In the genomic region with DNA sequence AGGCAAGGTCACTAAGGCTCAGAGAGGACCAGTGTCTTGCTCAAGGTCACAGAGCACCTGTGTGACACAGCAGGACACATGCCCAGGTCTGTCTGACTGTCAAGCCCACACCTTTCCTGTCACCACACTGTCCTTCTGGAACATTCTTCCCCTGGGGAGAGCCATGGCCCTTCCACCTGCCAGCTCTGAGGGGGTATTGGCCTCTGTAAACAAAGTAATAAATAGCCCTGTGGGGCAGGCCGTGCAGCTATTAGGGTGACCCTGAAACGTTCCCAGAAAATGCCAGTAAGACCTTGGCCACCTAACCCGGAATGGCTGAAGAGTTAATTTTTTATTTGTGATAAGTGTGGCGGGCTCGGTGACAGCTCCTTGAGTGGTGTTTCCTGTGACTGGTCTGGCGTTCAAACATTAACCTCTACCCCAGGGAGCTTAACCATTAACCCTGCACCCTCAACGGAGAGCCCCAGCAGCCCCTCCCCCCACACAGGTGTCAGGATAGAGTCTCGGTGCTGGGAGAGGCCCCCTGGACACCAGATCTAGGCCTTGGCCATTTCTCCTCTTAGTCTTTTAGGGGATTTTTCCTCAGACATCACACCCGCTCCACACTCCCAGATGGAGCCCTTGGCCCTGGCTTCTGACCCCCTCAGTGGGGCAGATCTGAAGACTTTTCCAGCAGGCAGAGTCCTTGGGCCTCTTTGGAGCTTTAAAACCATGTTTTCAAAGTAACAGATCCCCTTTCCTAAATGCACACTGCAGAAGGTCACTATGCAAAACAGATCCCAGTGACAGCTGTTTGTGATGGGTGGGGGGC, we compare ENCODE assay signal across 13 cellular contexts. TPM values are rescaled to one million over a fixed set of nuclear protein-coding genes. Genes with fewer than 3 reads are reported as not detected.
DNase-seq lines count a peak whose midpoint lies in the region; ATAC-seq, FAIRE-seq and TF ChIP-seq lines count a peak whose summit lies in the region.
"Had no signal": no experiment of that assay in that cellular context is flagged by ENCODE, and none has a peak within 500 bp of the region (broad histone marks: within the 10 kb centered on the region; RNA-seq: fewer than 3 reads in every experiment).

No MANE protein-coding gene starts in this region.

- intact Hi-C loops in heart left ventricle (cut with DNase I) (no loop called here), cardiac septum (cut with DNase I) (loop anchor here (5.0 kb wide), 1 partner anchor 180 kb away; no protein-coding TSS in a partner anchor)

- H3K4me1 ChIP-seq in heart left ventricle, result peaks cover 0 to 82% (median 49%) of the 10 kb centered on the region in 12 donors

- TF ChIP-seq POLR2A in heart left ventricle (IDR thresholded peaks at IDR 0.05), result no peak

- TF ChIP-seq CTCF in heart left ventricle (IDR thresholded peaks at IDR 0.05), result no peak

- H3K4me3 ChIP-seq in heart left ventricle, result no peak overlapping the region
- H3K4me3 ChIP-seq: SK-N-MC had no signal

- WGBS in heart left ventricle, 4 donors, result 25 to 36% (median 31%) methylated on average over 9 of the region's 9 CpGs

- DNase-seq in heart left ventricle (no peak), cardiac septum (ENCODE audit: low spot score) (no peak), immature natural killer cell (no peak), HPDE6-E6E7 (ENCODE audit: extremely low spot score) (no peak), G401 (ENCODE audit: low spot score) (no peak)
- DNase-seq in stimulated activated CD4-positive, alpha-beta T cell treated with anti-CD3 and anti-CD28 coated beads, Interleukin-2, amount 100 ng/mL, for 48 hours, result no peak
- DNase-seq: 8988T, KG1 had no signal

- H3K27me3 ChIP-seq in heart left ventricle, result peaks cover 0 to 4% (median 0%) of the 10 kb centered on the region in 9 donors

- no peak overlapping the region for H3K4me3 Mint-ChIP-seq in immature natural killer cell
- H3K4me3 Mint-ChIP-seq: naive thymus-derived CD8-positive, alpha-beta T cell had no signal

- H3K4me1 Mint-ChIP-seq in immature natural killer cell, result no peaks in the 10 kb centered on the region
- H3K4me1 Mint-ChIP-seq: naive thymus-derived CD8-positive, alpha-beta T cell had no signal

- no peaks in the 10 kb centered on the region for H3K9me3 Mint-ChIP-seq in immature natural killer cell
- H3K9me3 Mint-ChIP-seq: naive thymus-derived CD8-positive, alpha-beta T cell had no signal

- ATAC-seq in heart left ventricle (peak in 1 of 4 donors; percentile 1), HG03108 (IDR thresholded peaks at IDR 0.05; ENCODE audit: unreplicated experiment) (peak; percentile 83)
- ATAC-seq: naive thymus-derived CD8-positive, alpha-beta T cell had no signal

- peak; percentile 96 for FAIRE-seq in islet of Langerhans (lab: Jason Lieb, UNC)
- FAIRE-seq: endothelial cell of umbilical vein had no signal

- H3K27ac Mint-ChIP-seq in immature natural killer cell, result no peak overlapping the region
- H3K27ac Mint-ChIP-seq: naive thymus-derived CD8-positive, alpha-beta T cell had no signal

- H3K27ac ChIP-seq in heart left ventricle, result peak overlapping the region in 11 of 12 donors; percentile 63 to 88 (median 78)
- H3K27ac ChIP-seq: SK-N-MC had no signal

- no peaks in the 10 kb centered on the region for H3K9me3 ChIP-seq in heart left ventricle

- H3K36me3 ChIP-seq in heart left ventricle, result no peaks in the 10 kb centered on the region

- peaks cover 2 to 10% (median 7%) of the 10 kb centered on the region in 3 donors for H3K27me3 Mint-ChIP-seq in immature natural killer cell (ENCODE audit: low read depth in 3 of 3)

- no peaks in the 10 kb centered on the region for H3K36me3 Mint-ChIP-seq in immature natural killer cell
- H3K36me3 Mint-ChIP-seq: naive thymus-derived CD8-positive, alpha-beta T cell had no signal

- in situ Hi-C loops in G401 (cut with HindIII; ENCODE audit: low sequenced_read_pairs), result no loop called here

RNA-seq across cellular contexts. Expression of gene SCTR, which starts 36.6 kb away (rescaled TPM):
- total RNA-seq in heart left ventricle, result 1 to 10 TPM in 2 of 9 donors, under 1 TPM in 6, not detected in 1; 0.28 to 2.2 (median 0.44) TPM
- polyA plus RNA-seq in heart left ventricle, result under 1 TPM in 1 of 2 donors, not detected in 1; 0.72 TPM
- 0.59 TPM for total RNA-seq in cardiac septum
- not detected for polyA plus RNA-seq in immature natural killer cell
- total RNA-seq in G401 (2014; rRNA removed; shearing (Covaris generic)), result not detected in 2 replicates
- total RNA-seq: endothelial cell of umbilical vein; naive thymus-derived CD8-positive, alpha-beta T cell had no signal
- polyA plus RNA-seq: endothelial cell of umbilical vein; naive thymus-derived CD8-positive, alpha-beta T cell had no signal

RNA-seq across cellular contexts. Expression of gene TMEM37, which starts 56.0 kb away (rescaled TPM):
- total RNA-seq in heart left ventricle (10 to 100 TPM in 2 of 9 donors, 1 to 10 TPM in 6, under 1 TPM in 1; 0.81 to 24.6 (median 1.7) TPM), cardiac septum (1.5 TPM)
- polyA plus RNA-seq in heart left ventricle (under 1 TPM; 0.75 to 0.88 TPM), immature natural killer cell (not detected)
- 0.37 and 3.1 TPM in 2 replicates for total RNA-seq in G401 (2014; rRNA removed; shearing (Covaris generic))
- polyA plus RNA-seq: naive thymus-derived CD8-positive, alpha-beta T cell had no signal

RNA-seq across cellular contexts. Expression of gene CFAP221, which starts 56.6 kb away (rescaled TPM):
- 1 to 10 TPM in 6 of 9 donors, under 1 TPM in 2, not detected in 1; 0.86 to 2.2 (median 1.7) TPM for total RNA-seq in heart left ventricle
- polyA plus RNA-seq in heart left ventricle, result under 1 TPM; 0.08 to 0.18 TPM
- 1.2 TPM for total RNA-seq in cardiac septum
- not detected for polyA plus RNA-seq in immature natural killer cell
- 0.74 and 2.7 TPM in 2 replicates for total RNA-seq in G401 (2014; rRNA removed; shearing (Covaris generic))
- total RNA-seq: endothelial cell of umbilical vein; naive thymus-derived CD8-positive, alpha-beta T cell had no signal
- polyA plus RNA-seq: naive thymus-derived CD8-positive, alpha-beta T cell had no signal
